17 cellular contexts compared by ENCODE assay signal in the genomic region with DNA sequence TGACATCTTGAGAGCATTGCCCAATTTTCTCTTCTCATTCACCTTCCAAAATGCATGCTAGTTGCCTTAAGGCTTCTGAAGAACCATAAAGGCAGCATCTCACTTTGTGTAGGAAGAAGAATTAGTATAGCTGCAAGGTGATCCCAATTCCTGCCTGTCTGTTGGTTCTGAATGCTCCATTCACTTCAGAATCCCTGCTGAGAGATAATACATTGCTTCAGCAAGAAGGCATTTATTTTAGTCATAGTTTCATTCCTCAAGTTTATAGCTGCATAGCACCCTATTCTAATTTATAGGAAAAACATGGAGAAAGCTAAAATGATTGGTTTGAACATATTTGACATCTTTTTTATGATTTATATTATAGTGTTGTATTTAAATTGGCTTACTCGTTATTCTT.
A peak's percentile ranks its signal among the peaks of the same experiment; 100 is the strongest.
DNase-seq lines count a peak whose midpoint lies in the region; FAIRE-seq and TF ChIP-seq lines count a peak whose summit lies in the region.
"Had no signal": no experiment of that assay in that cellular context is flagged by ENCODE, and none has a peak within 500 bp of the region (broad histone marks: within the 10 kb centered on the region; RNA-seq: fewer than 3 reads in every experiment).

No MANE protein-coding gene starts in this region.

- FAIRE-seq in bronchial epithelial cell (lab: Jason Lieb, UNC), result peak; percentile 76
- FAIRE-seq: RCC 7860 had no signal

- no peak overlapping the region for H2BK120ac ChIP-seq in mesendoderm (ENCODE audit: low read depth, low read length)

- no CpG with 5 or more reads among the region's 1 CpG for WGBS in mesendoderm (ENCODE audit: extremely low coverage, insufficient coverage, low lambda C conversion rate)

- H4K5ac ChIP-seq in mesendoderm (ENCODE audit: low read length), result no peak overlapping the region

- no peaks in the 10 kb centered on the region for H3K27me3 ChIP-seq in bronchial epithelial cell (ENCODE audit: control insufficient read depth, insufficient read depth, low read length)
- no peaks in the 10 kb centered on the region for H3K27me3 ChIP-seq in mesendoderm (ENCODE audit: insufficient read depth, low read length, poor library complexity)

- no peaks in the 10 kb centered on the region for H3K79me1 ChIP-seq in mesendoderm (ENCODE audit: low read length)

- no peak overlapping the region for H3K4me3 ChIP-seq in bronchial epithelial cell (ENCODE audit: low read depth, low read length)
- H3K4me3 ChIP-seq in mesendoderm (ENCODE audit: low read length), result no peak overlapping the region

- no peak overlapping the region for H3K18ac ChIP-seq in mesendoderm (ENCODE audit: low read length)

- TF ChIP-seq CTCF in bronchial epithelial cell (IDR thresholded peaks at IDR 0.05; ENCODE audit: insufficient read depth, low read length, severe bottlenecking), result no peak

- no peak overlapping the region for H3K56ac ChIP-seq in mesendoderm (ENCODE audit: low read length)

- no peaks in the 10 kb centered on the region for H3K4me1 ChIP-seq in mesendoderm (ENCODE audit: control insufficient read depth, low read depth, low read length)
- H3K4me1 ChIP-seq: Caco-2 had no signal

- no peak for TF ChIP-seq RAD21 in Ishikawa (IDR thresholded peaks at IDR 0.05; ENCODE audit: low read depth)

- H3K36me3 ChIP-seq in bronchial epithelial cell (ENCODE audit: control insufficient read depth, insufficient read depth, low read length) (no peaks in the 10 kb centered on the region), mesendoderm (ENCODE audit: control insufficient read depth, insufficient read depth, low read length) (no peaks in the 10 kb centered on the region)

- no peak overlapping the region for H4K8ac ChIP-seq in mesendoderm (ENCODE audit: low read depth, low read length)

- no peak overlapping the region for H3K9ac ChIP-seq in mesendoderm (ENCODE audit: low read length)
- H3K9ac ChIP-seq: KMS-11 had no signal

- in situ Hi-C loops in ACHN (cut with HindIII; ENCODE audit: low pct_ligation_motif_present, low pct_unique_long_range_greater_than_20kb, low sequenced_read_pairs), result no loop called here

- H2BK5ac ChIP-seq in mesendoderm (ENCODE audit: low read length), result no peak overlapping the region

- H3K4ac ChIP-seq in mesendoderm (ENCODE audit: low read depth, low read length), result no peak overlapping the region

- no peaks in the 10 kb centered on the region for H3K79me2 ChIP-seq in mesendoderm (ENCODE audit: control insufficient read depth, insufficient read depth, low read length)

- peak; percentile 46; the same call in 1 of the 2 replicates for TF ChIP-seq EP300 in Ishikawa (IDR thresholded peaks at IDR 0.05; ENCODE audit: borderline replicate concordance)

- DNase-seq in ACHN (peak; percentile 3), bronchial epithelial cell (ENCODE audit: low read depth) (no peak), mesendoderm (peak; percentile 20), MV-4-11 (lab: John Stamatoyannopoulos, UW) (no peak), DMS153 treated with DMSO at 0.1 percent for 48 hours (lab: John Stamatoyannopoulos, UW; ENCODE audit: unreplicated experiment) (no peak), SK-N-DZ (ENCODE audit: low spot score) (no peak)
- DNase-seq: Caco-2; CD4-positive, alpha-beta T cell; H7; NCI-H1417 treated with DMSO at 0.1 percent for 48 hours; NCI-H1930; NCI-H2171; NCI-H510A; NCI-H774 had no signal

- H3K4me2 ChIP-seq in mesendoderm (ENCODE audit: low read length), result no peak overlapping the region
- H3K4me2 ChIP-seq: KMS-11 had no signal

- H3K23ac ChIP-seq in mesendoderm (ENCODE audit: low read length), result no peak overlapping the region

- H3K27ac ChIP-seq in mesendoderm (ENCODE audit: low read depth, low read length), result no peak overlapping the region
- H3K27ac ChIP-seq: KMS-11 had no signal

- no peak overlapping the region for H2AK5ac ChIP-seq in mesendoderm (ENCODE audit: low read length)

- no peak overlapping the region for H2BK15ac ChIP-seq in mesendoderm (replicated peaks; ENCODE audit: low read depth)

TF ChIP-seq in Ishikawa, 13 proteins besides CTCF, POLR2A, EP300 and RAD21:
- TF ChIP-seq CEBPB (IDR thresholded peaks at IDR 0.05), result peak; percentile 31; the same call in 1 of the 2 replicates
- TF ChIP-seq NFIC (IDR thresholded peaks at IDR 0.05), result peak; percentile 30; the same call in 1 of the 2 replicates
- TF ChIP-seq REST (IDR thresholded peaks at IDR 0.05; ENCODE audit: low read depth), result no peak
- peak; percentile 75; the same call in 1 of the 2 replicates for TF ChIP-seq TEAD4 (IDR thresholded peaks at IDR 0.05)
- no peak for TF ChIP-seq TCF12 (IDR thresholded peaks at IDR 0.05; ENCODE audit: low read depth)

Comparison
In these comparisons a context has a peak if more than half of its experiments do, and no peak if none do; other contexts are left out.
1. DNase-seq: peak in ACHN (single experiment) and mesendoderm (single experiment); none in bronchial epithelial cell (single experiment), MV-4-11 (single experiment), DMS153 treated with DMSO at 0.1 percent for 48 hours (single experiment) and SK-N-DZ (single experiment).